8 cellular contexts compared by ENCODE assay signal in genomic region chr6:11232968-11233626, GRCh38. TPM values are rescaled to one million over a fixed set of nuclear protein-coding genes. Genes with fewer than 3 reads are reported as not detected.
A peak's percentile ranks its signal among the peaks of the same experiment; 100 is the strongest.
DNase-seq lines count a peak whose midpoint lies in the region; ATAC-seq and TF ChIP-seq lines count a peak whose summit lies in the region.

No MANE protein-coding gene starts in this region.

- peak overlapping the region; percentile 99 for H3K27ac Mint-ChIP-seq in neural progenitor cell

- DNase-seq in DMS79 treated with DMSO at 0.1 percent for 48 hours (lab: John Stamatoyannopoulos, UW) (peak; percentile 61), DMS79 (lab: John Stamatoyannopoulos, UW) (no peak), SK-MEL-5 (ENCODE audit: low read depth, low spot score) (peak; percentile 84), esophagus muscularis mucosa (ENCODE audit: extremely low spot score) (no peak), neural progenitor cell (ENCODE audit: low spot score) (peak; percentile 78), T1000 (lab: John Stamatoyannopoulos, UW) (no peak)

- H3K9ac ChIP-seq in neural progenitor cell, result no peak overlapping the region

- H3K27me3 Mint-ChIP-seq in neural progenitor cell (ENCODE audit: insufficient read depth, low read depth), result peaks cover 14% of the 10 kb centered on the region

- no peaks in the 10 kb centered on the region for H3K36me3 Mint-ChIP-seq in neural progenitor cell

- no peak for TF ChIP-seq EP300 in esophagus muscularis mucosa (IDR thresholded peaks at IDR 0.05)

- H3K79me2 ChIP-seq in neural progenitor cell (ENCODE audit: low read depth), result peaks cover 29% of the 10 kb centered on the region

- H3K27me3 ChIP-seq in esophagus muscularis mucosa, result no peaks in the 10 kb centered on the region
- H3K27me3 ChIP-seq in neural progenitor cell, result no peaks in the 10 kb centered on the region

- H3K9me3 ChIP-seq in esophagus muscularis mucosa, result no peaks in the 10 kb centered on the region
- no peaks in the 10 kb centered on the region for H3K9me3 ChIP-seq in neural progenitor cell (ENCODE audit: low read depth)

- no peak overlapping the region for H2AFZ ChIP-seq in neural progenitor cell (replicated peaks)

- in situ Hi-C loops in SK-MEL-5 (cut with HindIII; ENCODE audit: low pct_unique_long_range_greater_than_20kb, low sequenced_read_pairs), result no loop called here

- H3F3A ChIP-seq in neural progenitor cell (ENCODE audit: low read depth), result peaks cover 38% of the 10 kb centered on the region

- H4K20me1 ChIP-seq in neural progenitor cell (ENCODE audit: low read depth), result no peaks in the 10 kb centered on the region

- H3K4me2 ChIP-seq in neural progenitor cell, result peak overlapping the region; percentile 90

- H3K27ac ChIP-seq in esophagus muscularis mucosa (replicated peaks in 1 of 4) (peak overlapping the region; percentile 85 to 89 (median 88)), neural progenitor cell (peak overlapping the region; percentile 36)

- H3K4me1 Mint-ChIP-seq in neural progenitor cell, result peaks cover 66% of the 10 kb centered on the region

- intact Hi-C loops in esophagus muscularis mucosa (cut with DNase I), result no loop called here

- no peaks in the 10 kb centered on the region for H3K9me3 Mint-ChIP-seq in neural progenitor cell

- ATAC-seq in HG02884 (IDR thresholded peaks at IDR 0.05; ENCODE audit: unreplicated experiment) (peak; percentile 22), HG02981 (IDR thresholded peaks at IDR 0.05; ENCODE audit: unreplicated experiment) (no peak)

- 18% methylated on average over 18 of the region's 18 CpGs for WGBS in esophagus muscularis mucosa

- no peak for TF ChIP-seq CTCF in esophagus muscularis mucosa (IDR thresholded peaks at IDR 0.05)
- no peak for TF ChIP-seq CTCF in neural progenitor cell (IDR thresholded peaks at IDR 0.05)

- H3K36me3 ChIP-seq in esophagus muscularis mucosa (no peaks in the 10 kb centered on the region), neural progenitor cell (no peaks in the 10 kb centered on the region)

- peaks cover 0 to 32% (median 26%) of the 10 kb centered on the region in 4 donors for H3K4me1 ChIP-seq in esophagus muscularis mucosa
- H3K4me1 ChIP-seq in neural progenitor cell, result peaks cover 53% of the 10 kb centered on the region

- TF ChIP-seq POLR2A in esophagus muscularis mucosa (IDR thresholded peaks at IDR 0.05; ENCODE audit: low read depth), result no peak

- H3K4me3 Mint-ChIP-seq in neural progenitor cell, result peak overlapping the region; percentile 93

- H3K4me3 ChIP-seq in esophagus muscularis mucosa (peak overlapping the region; percentile 59 to 77 (median 72)), neural progenitor cell (peak overlapping the region; percentile 67)

RNA-seq across cellular contexts. Expression of gene NEDD9, which starts 0.6 kb away (rescaled TPM):
- total RNA-seq in SK-MEL-5 (2014; rRNA removed; shearing (Covaris generic)), result 134 and 140 TPM in 2 replicates
- polyA plus RNA-seq in SK-MEL-5 (2015; cell fraction: cytosol; rRNA removed), result 90.5 and 117 TPM in 2 replicates
- polyA plus RNA-seq in SK-MEL-5 (2015; cell fraction: nucleus; rRNA removed), result 68.0 and 87.9 TPM in 2 replicates
- 10 to 100 TPM; 18.3 to 47.2 (median 32.9) TPM for total RNA-seq in esophagus muscularis mucosa
- 4.9 and 8.2 TPM in 2 replicates for total RNA-seq in neural progenitor cell (ENCODE audit: low replicate concordance)

Comparison
In these comparisons a context has a peak if more than half of its experiments do, and no peak if none do; other contexts are left out.
1. DNase-seq: peak in DMS79 treated with DMSO at 0.1 percent for 48 hours (single experiment), SK-MEL-5 (single experiment) and neural progenitor cell (single experiment); none in DMS79 (single experiment), esophagus muscularis mucosa (single experiment) and T1000 (single experiment).